In genomic region chr7:90804370-90804769, GRCh38 we compare ENCODE assay signal across 13 cellular contexts.
DNase-seq lines count a peak whose midpoint lies in the region; ATAC-seq, FAIRE-seq and TF ChIP-seq lines count a peak whose summit lies in the region.
"Had no signal": no experiment of that assay in that cellular context is flagged by ENCODE, and none has a peak within 500 bp of the region (broad histone marks: within the 10 kb centered on the region; RNA-seq: fewer than 3 reads in every experiment).

No MANE protein-coding gene starts in this region.

- DNase-seq in Daoy (ENCODE audit: low read depth): peak; percentile 8
- no peak for DNase-seq in RCC 7860 (ENCODE audit: low spot score)
- peak; percentile 56 for DNase-seq in choroid plexus epithelial cell (ENCODE audit: low read depth)
- DNase-seq in medulla oblongata (ENCODE audit: extremely low spot score): no peak
- DNase-seq in RPMI8226: no peak
- no peak for DNase-seq in NCI-H82 (lab: John Stamatoyannopoulos, UW)
- DNase-seq: COR-L47, KBM-7, NCI-H1092, NCI-H1694 treated with DMSO at 0.1 percent for 48 hours, SHP77 had no signal

- TF ChIP-seq CTCF in choroid plexus epithelial cell (conservative IDR thresholded peaks at IDR 0.05; ENCODE audit: low read depth, low read length): no peak

- no peak overlapping the region for H3K4me3 ChIP-seq in choroid plexus epithelial cell (ENCODE audit: low read depth, low read length)

- FAIRE-seq in RCC 7860 (lab: Jason Lieb, UNC) (peak; percentile 74), islet of Langerhans (lab: Jason Lieb, UNC) (peak; percentile 89)

- no peak for ATAC-seq in GM21825 (IDR thresholded peaks at IDR 0.05; ENCODE audit: unreplicated experiment)

Comparison
In these comparisons a context has a peak if more than half of its experiments do, and no peak if none do; other contexts are left out.
1. DNase-seq: peak in Daoy (single experiment) and choroid plexus epithelial cell (single experiment); none in RCC 7860 (single experiment), medulla oblongata (single experiment), RPMI8226 (single experiment) and NCI-H82 (single experiment).